Comparison of ENCODE assay signal across 14 cellular contexts in the genomic region with DNA sequence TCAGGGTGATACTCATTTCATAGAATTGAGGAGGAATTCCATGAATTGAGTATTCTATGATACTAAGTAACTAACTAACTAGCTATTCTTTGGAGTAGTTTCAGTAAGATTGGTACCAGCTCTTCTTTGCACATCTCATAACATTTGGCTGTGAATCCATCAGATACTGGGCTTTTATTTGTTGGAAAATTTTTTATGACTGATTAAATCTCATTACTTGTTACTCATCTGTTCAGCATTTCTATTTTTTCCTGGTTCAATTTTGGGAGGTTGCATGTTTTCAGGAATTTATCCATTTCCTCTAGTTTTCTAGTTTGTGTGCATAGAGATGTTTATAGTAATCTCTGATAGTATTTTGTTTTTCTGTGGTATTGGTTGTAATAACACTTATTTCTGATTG.
DNase-seq lines count a peak whose midpoint lies in the region; TF ChIP-seq lines count a peak whose summit lies in the region.
"Had no signal": no experiment of that assay in that cellular context is flagged by ENCODE, and none has a peak within 500 bp of the region (broad histone marks: within the 10 kb centered on the region; RNA-seq: fewer than 3 reads in every experiment).

No MANE protein-coding gene starts in this region.

- H3K4me1 Mint-ChIP-seq in glutamatergic neuron (ENCODE audit: low read depth, unreplicated experiment): no peaks in the 10 kb centered on the region
- H3K4me1 Mint-ChIP-seq: GM23338, H9 had no signal

- no peaks in the 10 kb centered on the region for H3K27me3 ChIP-seq in GM23248 (replicated peaks; ENCODE audit: insufficient read depth)
- no peaks in the 10 kb centered on the region for H3K27me3 ChIP-seq in adipocyte (replicated peaks; ENCODE audit: control insufficient read depth, insufficient read depth, low read length)

- no peak overlapping the region for H2AFZ ChIP-seq in GM23248
- H2AFZ ChIP-seq: GM23338 had no signal

- H3K27me3 Mint-ChIP-seq in glutamatergic neuron (ENCODE audit: unreplicated experiment): no peaks in the 10 kb centered on the region

- H3K4me3 Mint-ChIP-seq in glutamatergic neuron (ENCODE audit: unreplicated experiment): no peak overlapping the region
- H3K4me3 Mint-ChIP-seq: CD4-positive, alpha-beta memory T cell; GM23338; H9 had no signal

- H3F3A ChIP-seq in GM23248 (ENCODE audit: insufficient read depth): peaks cover 24% of the 10 kb centered on the region

- H3K4me3 ChIP-seq in GM23248 (no peak overlapping the region; the same call in 1 of the 2 replicates), adipocyte (ENCODE audit: low read length) (no peak overlapping the region)
- H3K4me3 ChIP-seq: GM23338 had no signal

- H3K36me3 ChIP-seq in GM23248 (ENCODE audit: low read depth) (no peaks in the 10 kb centered on the region), adipocyte (ENCODE audit: control insufficient read depth, insufficient read depth, low read length, severe bottlenecking) (no peaks in the 10 kb centered on the region)

- H3K9me3 Mint-ChIP-seq in glutamatergic neuron (ENCODE audit: unreplicated experiment): no peaks in the 10 kb centered on the region
- H3K9me3 Mint-ChIP-seq: GM23338, H9 had no signal

- H3K4me2 ChIP-seq in GM23248 (ENCODE audit: unreplicated experiment): peak overlapping the region; percentile 28
- H3K4me2 ChIP-seq: GM23338 had no signal

- H3K79me2 ChIP-seq in GM23248 (ENCODE audit: insufficient read depth): no peaks in the 10 kb centered on the region

- H3K9ac ChIP-seq in GM23248 (peak overlapping the region; percentile 6; the same call in 1 of the 2 replicates), adipocyte (ENCODE audit: low read length) (peak overlapping the region; percentile 51)

- H3K4me1 ChIP-seq in GM23248 (ENCODE audit: insufficient read depth): peaks cover 42% of the 10 kb centered on the region
- H3K4me1 ChIP-seq in adipocyte (ENCODE audit: control insufficient read depth, insufficient read depth, low read length): peaks cover 32% of the 10 kb centered on the region

- in situ Hi-C loops in GM23248 (cut with MboI): no loop called here

- peak overlapping the region; percentile 58 for H3K27ac ChIP-seq in GM23248

- DNase-seq in GM23248 (peak; percentile 54), adipocyte (ENCODE audit: low read depth) (peak; percentile 23), dermis microvascular lymphatic vessel endothelial cell (ENCODE audit: low read depth in 2 of 2) (peak; percentile 9 to 23), NCI-H2081 treated with DMSO at 0.1 percent for 48 hours (lab: John Stamatoyannopoulos, UW) (no peak), glomerular visceral epithelial cell (ENCODE audit: extremely low spot score) (no peak), glutamatergic neuron (no peak)
- DNase-seq: C1 segment of cervical spinal cord; Calu3; CD4-positive, alpha-beta memory T cell; COR-L47; DMS53; DMS79 treated with DMSO at 0.1 percent for 48 hours; H9 had no signal

- H3K9me2 ChIP-seq in GM23248 (ENCODE audit: insufficient read depth): no peaks in the 10 kb centered on the region

- no peaks in the 10 kb centered on the region for H4K20me1 ChIP-seq in GM23248 (ENCODE audit: insufficient read depth)

- no peak overlapping the region for H3K27ac Mint-ChIP-seq in glutamatergic neuron (ENCODE audit: unreplicated experiment)
- H3K27ac Mint-ChIP-seq: CD4-positive, alpha-beta memory T cell; GM23338; H9 had no signal

- no peak for TF ChIP-seq CTCF in glutamatergic neuron (IDR thresholded peaks at IDR 0.05; ENCODE audit: partially characterized antibody, unreplicated experiment)

- H3K9me3 ChIP-seq in GM23248 (ENCODE audit: low read depth): no peaks in the 10 kb centered on the region
- H3K9me3 ChIP-seq in adipocyte (ENCODE audit: control insufficient read depth, low read length): peaks cover 3% of the 10 kb centered on the region

- H3K36me3 Mint-ChIP-seq in glutamatergic neuron (ENCODE audit: unreplicated experiment): no peaks in the 10 kb centered on the region
- H3K36me3 Mint-ChIP-seq: CD4-positive, alpha-beta memory T cell had no signal

Comparison
In these comparisons a context has a peak if more than half of its experiments do, and no peak if none do; other contexts are left out.
1. DNase-seq: peak in GM23248 (single experiment), adipocyte (single experiment) and dermis microvascular lymphatic vessel endothelial cell (2 of 2); none in NCI-H2081 treated with DMSO at 0.1 percent for 48 hours (single experiment), glomerular visceral epithelial cell (single experiment) and glutamatergic neuron (single experiment).